8 cellular contexts compared by ENCODE assay signal in the genomic region with DNA sequence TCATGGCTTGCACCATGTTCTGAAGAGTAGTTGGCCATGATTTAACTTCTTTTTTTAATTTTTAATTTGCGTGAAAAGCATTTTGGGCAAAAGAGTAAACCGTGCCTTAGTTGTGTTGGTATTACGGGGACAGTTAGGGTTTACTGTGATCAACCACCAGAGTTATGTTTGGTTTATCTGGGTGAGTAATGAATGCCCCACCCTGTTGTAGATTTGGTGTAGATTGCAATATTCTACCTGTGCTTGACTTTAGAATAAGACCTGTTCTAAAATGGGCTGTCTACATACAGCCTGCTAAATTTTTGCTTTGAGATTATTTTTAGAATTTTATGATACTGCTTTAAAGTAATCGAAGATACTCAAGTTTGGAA. TPM values are rescaled to one million over a fixed set of nuclear protein-coding genes. Genes with fewer than 3 reads are reported as not detected.
A peak's percentile ranks its signal among the peaks of the same experiment; 100 is the strongest.
DNase-seq lines count a peak whose midpoint lies in the region; ATAC-seq and TF ChIP-seq lines count a peak whose summit lies in the region.

No MANE protein-coding gene starts in this region.

- TF ChIP-seq POLR2A in upper lobe of left lung (IDR thresholded peaks at IDR 0.05), result no peak

- no peak for DNase-seq in right atrium auricular region (ENCODE audit: low spot score)
- no peak for DNase-seq in left ventricle myocardium superior
- DNase-seq in activated naive CD8-positive, alpha-beta T cell treated with anti-CD3 and anti-CD28 coated beads for 36 hours, result no peak
- peak; percentile 19 for DNase-seq in left kidney (ENCODE audit: low read depth, low spot score)
- DNase-seq in upper lobe of left lung, result no peak
- DNase-seq in 8988T, result no peak
- DNase-seq in globus pallidus (ENCODE audit: low spot score), result no peak

- intact Hi-C loops in left ventricle myocardium superior (cut with micrococcal nuclease), result loop anchor here (10.0 kb wide), 1 partner anchor 94 kb away; no protein-coding TSS in a partner anchor

- peak overlapping the region; percentile 91 for H3K4me3 Mint-ChIP-seq in activated naive CD8-positive, alpha-beta T cell treated with anti-CD3 and anti-CD28 coated beads for 36 hours

- H3K4me1 ChIP-seq in right atrium auricular region, result peaks cover 0 to 35% of the 10 kb centered on the region in 2 donors
- peaks cover 17 to 36% (median 34%) of the 10 kb centered on the region in 4 donors for H3K4me1 ChIP-seq in upper lobe of left lung

- H3K27me3 Mint-ChIP-seq in activated naive CD8-positive, alpha-beta T cell treated with anti-CD3 and anti-CD28 coated beads for 36 hours, result peaks cover 3% of the 10 kb centered on the region

- TF ChIP-seq EP300 in upper lobe of left lung (IDR thresholded peaks at IDR 0.05), result no peak

- H3K27ac ChIP-seq in right atrium auricular region (peak overlapping the region; percentile 93 to 96), upper lobe of left lung (peak overlapping the region; percentile 92 to 99 (median 96))

- H3K36me3 ChIP-seq in right atrium auricular region (no peaks in the 10 kb centered on the region), upper lobe of left lung (no peaks in the 10 kb centered on the region)

- H3K36me3 Mint-ChIP-seq in activated naive CD8-positive, alpha-beta T cell treated with anti-CD3 and anti-CD28 coated beads for 36 hours, result peaks cover 9% of the 10 kb centered on the region

- TF ChIP-seq CTCF in right atrium auricular region (IDR thresholded peaks at IDR 0.05) (no peak), upper lobe of left lung (IDR thresholded peaks at IDR 0.05) (no peak)

- no peak for ATAC-seq in left ventricle myocardium superior
- ATAC-seq in upper lobe of left lung (ENCODE audit: low FRiP score in 2 of 2), result no peak
- no peak for ATAC-seq in GM18909 (IDR thresholded peaks at IDR 0.05; ENCODE audit: poor library complexity, unreplicated experiment)

- H3K27ac Mint-ChIP-seq in activated naive CD8-positive, alpha-beta T cell treated with anti-CD3 and anti-CD28 coated beads for 36 hours, result peak overlapping the region; percentile 90

- H3K9me3 ChIP-seq in right atrium auricular region, result no peaks in the 10 kb centered on the region
- no peaks in the 10 kb centered on the region for H3K9me3 ChIP-seq in upper lobe of left lung

- H3K4me3 ChIP-seq in right atrium auricular region, result peak overlapping the region; percentile 85 to 94
- peak overlapping the region in 3 of 4 donors; percentile 69 to 82 (median 82) for H3K4me3 ChIP-seq in upper lobe of left lung

- 18 to 19% methylated on average over 4 of the region's 4 CpGs for WGBS in upper lobe of left lung, 2 donors

- no peaks in the 10 kb centered on the region for H3K27me3 ChIP-seq in right atrium auricular region
- no peaks in the 10 kb centered on the region for H3K27me3 ChIP-seq in upper lobe of left lung

- no peaks in the 10 kb centered on the region for H3K9me3 Mint-ChIP-seq in activated naive CD8-positive, alpha-beta T cell treated with anti-CD3 and anti-CD28 coated beads for 36 hours

- peaks cover 32% of the 10 kb centered on the region for H3K4me1 Mint-ChIP-seq in activated naive CD8-positive, alpha-beta T cell treated with anti-CD3 and anti-CD28 coated beads for 36 hours

RNA-seq across cellular contexts. Expression of a gene that starts 1.4 kb away (rescaled TPM):
- total RNA-seq in right atrium auricular region (10 to 100 TPM; 42.9 to 44.7 TPM), left ventricle myocardium superior (46.0 TPM), upper lobe of left lung (100 to 1,000 TPM in 1 of 6 donors, 10 to 100 TPM in 5; 44.1 to 120 (median 61.5) TPM)
- 10 to 100 TPM; 34.9 to 36.4 TPM for total RNA-seq in activated naive CD8-positive, alpha-beta T cell treated with anti-CD3 and anti-CD28 coated beads for 36 hours
